24 cellular contexts compared by ENCODE assay signal in the genomic region with DNA sequence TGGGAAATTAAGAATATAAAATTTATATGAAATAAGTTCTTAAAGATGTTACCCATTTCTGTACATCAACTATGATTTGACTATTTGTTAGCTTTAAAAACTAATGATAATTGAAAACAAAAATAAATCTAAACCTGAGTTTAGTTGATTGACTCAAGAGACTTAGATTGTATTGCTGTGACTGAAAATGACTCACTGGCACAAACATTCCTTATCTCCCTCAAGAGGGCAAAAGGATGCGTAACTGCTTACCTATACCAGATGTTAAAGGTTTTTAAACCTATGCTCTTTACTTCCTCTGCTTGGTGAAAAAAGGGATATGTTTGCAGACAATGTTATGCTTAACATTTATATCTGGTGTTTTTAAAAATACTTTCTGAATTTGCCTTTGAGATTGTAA. TPM values are rescaled to one million over a fixed set of nuclear protein-coding genes. Genes with fewer than 3 reads are reported as not detected.
A peak's percentile ranks its signal among the peaks of the same experiment; 100 is the strongest.
DNase-seq lines count a peak whose midpoint lies in the region; ATAC-seq and TF ChIP-seq lines count a peak whose summit lies in the region.
"Had no signal": no experiment of that assay in that cellular context is flagged by ENCODE, and none has a peak within 500 bp of the region (broad histone marks: within the 10 kb centered on the region; RNA-seq: fewer than 3 reads in every experiment).

No MANE protein-coding gene starts in this region.

- DNase-seq in natural killer cell (no peak), adipocyte (ENCODE audit: low read depth) (peak; percentile 10), foreskin fibroblast (peak; percentile 2 to 27), NCI-H82 (lab: John Stamatoyannopoulos, UW) (no peak), CD14-positive monocyte (ENCODE audit: low spot score) (no peak)
- DNase-seq in natural killer cell treated with Interleukin-12 subunit alpha and Interleukin-12 subunit beta and Interleukin-15 and Interleukin-18, amount 100 ng/mL, for 72 hours (ENCODE audit: low spot score), result no peak
- DNase-seq in activated CD4-positive, alpha-beta T cell treated with anti-CD3 and anti-CD28 coated beads, Interleukin-2, amount 10 ng/mL, durations not matched to agents 24 days and 14 days, result no peak
- DNase-seq: activated CD4-positive, alpha-beta T cell treated with anti-CD3 and anti-CD28 coated beads for 36 hours; activated effector memory CD4-positive, alpha-beta T cell treated with Interleukin-2 at 50 U/mL for 16 hours; adrenal gland; central memory CD4-positive, alpha-beta T cell; effector memory CD8-positive, alpha-beta T cell; hypothalamus; Kasumi-1; NCI-H1092 treated with DMSO at 0.1 percent for 48 hours; NCI-H510A; psoas muscle; RPMI8226; stimulated activated CD8-positive, alpha-beta memory T cell treated with anti-CD3 and anti-CD28 coated beads, Interleukin-4, amount 100 ng/mL, for 48 hours; substantia nigra had no signal

- peak overlapping the region; percentile 87 for H3K27ac Mint-ChIP-seq in natural killer cell
- peak overlapping the region in 1 of 2 donors; percentile 76 for H3K27ac Mint-ChIP-seq in natural killer cell treated with Interleukin-12 subunit alpha and Interleukin-12 subunit beta and Interleukin-15 and Interleukin-18, amount 100 ng/mL, for 72 hours
- no peak overlapping the region for H3K27ac Mint-ChIP-seq in activated CD4-positive, alpha-beta T cell treated with anti-CD3 and anti-CD28 coated beads, Interleukin-2, amount 10 ng/mL, durations not matched to agents 24 days and 14 days
- H3K27ac Mint-ChIP-seq in CD14-positive monocyte, result no peak overlapping the region
- H3K27ac Mint-ChIP-seq: GM23338, mesothelial cell of epicardium had no signal

- no peak for ATAC-seq in natural killer cell
- ATAC-seq in natural killer cell treated with Interleukin-12 subunit alpha and Interleukin-12 subunit beta and Interleukin-15 and Interleukin-18, amount 100 ng/mL, for 72 hours, result no peak
- ATAC-seq in HG03457 (IDR thresholded peaks at IDR 0.05; ENCODE audit: unreplicated experiment), result no peak
- ATAC-seq: activated CD4-positive, alpha-beta T cell treated with anti-CD3 and anti-CD28 coated beads for 36 hours; effector memory CD8-positive, alpha-beta T cell; GM23338; psoas muscle had no signal

- TF ChIP-seq CTCF in natural killer cell (IDR thresholded peaks at IDR 0.05) (no peak), foreskin fibroblast (IDR thresholded peaks at IDR 0.05; ENCODE audit: low read depth, low read length) (no peak), CD14-positive monocyte (IDR thresholded peaks at IDR 0.05) (no peak)

- H3K4me1 ChIP-seq in adipocyte (ENCODE audit: control insufficient read depth, insufficient read depth, low read length), result no peaks in the 10 kb centered on the region
- H3K4me1 ChIP-seq: adrenal gland, psoas muscle had no signal

- no peak overlapping the region for H3K4me3 ChIP-seq in adipocyte (ENCODE audit: low read length)
- H3K4me3 ChIP-seq in foreskin fibroblast (ENCODE audit: low read depth in 1 of 2, low read length in 2 of 2), result no peak overlapping the region
- H3K4me3 ChIP-seq: adrenal gland, GM23338, psoas muscle had no signal

- peaks cover 36% of the 10 kb centered on the region for H3K36me3 Mint-ChIP-seq in natural killer cell
- H3K36me3 Mint-ChIP-seq in natural killer cell treated with Interleukin-12 subunit alpha and Interleukin-12 subunit beta and Interleukin-15 and Interleukin-18, amount 100 ng/mL, for 72 hours, result peaks cover 24% of the 10 kb centered on the region
- H3K36me3 Mint-ChIP-seq in activated CD4-positive, alpha-beta T cell treated with anti-CD3 and anti-CD28 coated beads, Interleukin-2, amount 10 ng/mL, durations not matched to agents 24 days and 14 days (ENCODE audit: low read depth), result peaks cover 55% of the 10 kb centered on the region
- peaks cover 72 to 81% of the 10 kb centered on the region in 2 donors for H3K36me3 Mint-ChIP-seq in CD14-positive monocyte

- no peaks in the 10 kb centered on the region for H3K9me3 ChIP-seq in adipocyte (ENCODE audit: control insufficient read depth, low read length)
- H3K9me3 ChIP-seq: adrenal gland, psoas muscle had no signal

- H3K4me3 Mint-ChIP-seq in natural killer cell, result no peak overlapping the region
- no peak overlapping the region for H3K4me3 Mint-ChIP-seq in natural killer cell treated with Interleukin-12 subunit alpha and Interleukin-12 subunit beta and Interleukin-15 and Interleukin-18, amount 100 ng/mL, for 72 hours
- H3K4me3 Mint-ChIP-seq in activated CD4-positive, alpha-beta T cell treated with anti-CD3 and anti-CD28 coated beads, Interleukin-2, amount 10 ng/mL, durations not matched to agents 24 days and 14 days, result no peak overlapping the region
- no peak overlapping the region for H3K4me3 Mint-ChIP-seq in CD14-positive monocyte
- H3K4me3 Mint-ChIP-seq: activated CD4-positive, alpha-beta T cell treated with anti-CD3 and anti-CD28 coated beads for 36 hours; effector memory CD8-positive, alpha-beta T cell; GM23338; mesothelial cell of epicardium; neural crest cell had no signal

- H3K36me3 ChIP-seq in adipocyte (ENCODE audit: control insufficient read depth, insufficient read depth, low read length, severe bottlenecking), result peaks cover 88% of the 10 kb centered on the region

- no peaks in the 10 kb centered on the region for H3K27me3 ChIP-seq in adipocyte (replicated peaks; ENCODE audit: control insufficient read depth, insufficient read depth, low read length)
- H3K27me3 ChIP-seq: adrenal gland had no signal

- H3K9me3 Mint-ChIP-seq in natural killer cell, result no peaks in the 10 kb centered on the region
- H3K9me3 Mint-ChIP-seq in natural killer cell treated with Interleukin-12 subunit alpha and Interleukin-12 subunit beta and Interleukin-15 and Interleukin-18, amount 100 ng/mL, for 72 hours, result no peaks in the 10 kb centered on the region
- no peaks in the 10 kb centered on the region for H3K9me3 Mint-ChIP-seq in activated CD4-positive, alpha-beta T cell treated with anti-CD3 and anti-CD28 coated beads, Interleukin-2, amount 10 ng/mL, durations not matched to agents 24 days and 14 days
- no peaks in the 10 kb centered on the region for H3K9me3 Mint-ChIP-seq in CD14-positive monocyte
- H3K9me3 Mint-ChIP-seq: effector memory CD8-positive, alpha-beta T cell; GM23338; neural crest cell had no signal

- H3K27me3 Mint-ChIP-seq in natural killer cell (ENCODE audit: low read depth in 2 of 2) (no peaks in the 10 kb centered on the region), CD14-positive monocyte (ENCODE audit: low read depth in 3 of 3) (no peaks in the 10 kb centered on the region)
- no peaks in the 10 kb centered on the region for H3K27me3 Mint-ChIP-seq in natural killer cell treated with Interleukin-12 subunit alpha and Interleukin-12 subunit beta and Interleukin-15 and Interleukin-18, amount 100 ng/mL, for 72 hours
- no peaks in the 10 kb centered on the region for H3K27me3 Mint-ChIP-seq in activated CD4-positive, alpha-beta T cell treated with anti-CD3 and anti-CD28 coated beads, Interleukin-2, amount 10 ng/mL, durations not matched to agents 24 days and 14 days
- H3K27me3 Mint-ChIP-seq: activated CD4-positive, alpha-beta T cell treated with anti-CD3 and anti-CD28 coated beads for 36 hours; effector memory CD8-positive, alpha-beta T cell had no signal

- intact Hi-C loops in natural killer cell (cut with micrococcal nuclease) (loop anchor here (5.0 to 10.0 kb wide), 2 partner anchors 36 to 52 kb away; no protein-coding TSS in a partner anchor), CD14-positive monocyte (cut with micrococcal nuclease) (no loop called here)
- intact Hi-C loops in activated CD4-positive, alpha-beta T cell treated with anti-CD3 and anti-CD28 coated beads, Interleukin-2, amount 10 ng/mL, durations not matched to agents 24 days and 14 days (cut with micrococcal nuclease), result no loop called here

- peaks cover 18% of the 10 kb centered on the region in 2 donors for H3K4me1 Mint-ChIP-seq in natural killer cell
- peaks cover 10% of the 10 kb centered on the region in 2 donors for H3K4me1 Mint-ChIP-seq in natural killer cell treated with Interleukin-12 subunit alpha and Interleukin-12 subunit beta and Interleukin-15 and Interleukin-18, amount 100 ng/mL, for 72 hours (ENCODE audit: low read depth in 2 of 2)
- H3K4me1 Mint-ChIP-seq in activated CD4-positive, alpha-beta T cell treated with anti-CD3 and anti-CD28 coated beads, Interleukin-2, amount 10 ng/mL, durations not matched to agents 24 days and 14 days, result peaks cover 11% of the 10 kb centered on the region
- H3K4me1 Mint-ChIP-seq in CD14-positive monocyte, result no peaks in the 10 kb centered on the region
- H3K4me1 Mint-ChIP-seq: GM23338, mesothelial cell of epicardium, neural crest cell had no signal

- H3K9ac ChIP-seq in adipocyte (ENCODE audit: low read length), result no peak overlapping the region

RNA-seq across cellular contexts. Expression of gene ATM, which starts 30.3 kb away (rescaled TPM):
- 100 to 1,000 TPM; 502 to 568 (median 539) TPM for total RNA-seq in natural killer cell
- total RNA-seq in natural killer cell treated with Interleukin-12 subunit alpha and Interleukin-12 subunit beta and Interleukin-15 and Interleukin-18, amount 100 ng/mL, for 72 hours, result 100 to 1,000 TPM in 1 of 2 donors, 10 to 100 TPM in 1; 86.4 to 107 TPM
- total RNA-seq in activated CD4-positive, alpha-beta T cell treated with anti-CD3 and anti-CD28 coated beads, Interleukin-2, amount 10 ng/mL, durations not matched to agents 24 days and 14 days, result 37.6 and 42.5 TPM in 2 replicates
- 10 to 100 TPM; 13.2 to 21.4 TPM for polyA plus RNA-seq in CD14-positive monocyte

RNA-seq across cellular contexts. Expression of gene NPAT, which starts 30.7 kb away (rescaled TPM):
- total RNA-seq in natural killer cell, result 10 to 100 TPM; 34.8 to 42.6 (median 36.1) TPM
- 10 to 100 TPM; 31.1 to 35.8 TPM for total RNA-seq in natural killer cell treated with Interleukin-12 subunit alpha and Interleukin-12 subunit beta and Interleukin-15 and Interleukin-18, amount 100 ng/mL, for 72 hours
- total RNA-seq in activated CD4-positive, alpha-beta T cell treated with anti-CD3 and anti-CD28 coated beads, Interleukin-2, amount 10 ng/mL, durations not matched to agents 24 days and 14 days, result 29.3 and 29.8 TPM in 2 replicates
- polyA plus RNA-seq in CD14-positive monocyte, result 1 to 10 TPM; 4.1 to 5.0 TPM

Comparison
In these comparisons a context has a peak if more than half of its experiments do, and no peak if none do; other contexts are left out.
1. RNA of gene ATM, which starts 30.3 kb away (total RNA-seq): 502 to 568 TPM in natural killer cell; 86.4 to 107 TPM in natural killer cell treated with Interleukin-12 subunit alpha and Interleukin-12 subunit beta and Interleukin-15 and Interleukin-18, amount 100 ng/mL, for 72 hours and 37.6 to 42.5 TPM in activated CD4-positive, alpha-beta T cell treated with anti-CD3 and anti-CD28 coated beads, Interleukin-2, amount 10 ng/mL, durations not matched to agents 24 days and 14 days; every median in the first group is over 4 times any median in the second.
2. DNase-seq: peak in adipocyte (single experiment) and foreskin fibroblast (2 of 2); none in natural killer cell (single experiment), natural killer cell treated with Interleukin-12 subunit alpha and Interleukin-12 subunit beta and Interleukin-15 and Interleukin-18, amount 100 ng/mL, for 72 hours (single experiment), activated CD4-positive, alpha-beta T cell treated with anti-CD3 and anti-CD28 coated beads, Interleukin-2, amount 10 ng/mL, durations not matched to agents 24 days and 14 days (single experiment), NCI-H82 (single experiment) and CD14-positive monocyte (single experiment).
3. H3K27ac Mint-ChIP-seq: peak in natural killer cell (2 of 2); none in activated CD4-positive, alpha-beta T cell treated with anti-CD3 and anti-CD28 coated beads, Interleukin-2, amount 10 ng/mL, durations not matched to agents 24 days and 14 days (single experiment) and CD14-positive monocyte (0 of 7).